ENCODE assay signal across 1 cellular context in genomic region chr2:158214431-158214830, GRCh38.
TF ChIP-seq lines count a peak whose summit lies in the region.

No MANE protein-coding gene starts in this region.

TF ChIP-seq in GM23338, 12 proteins besides CTCF, POLR2A, EP300 and RAD21 (continued from another document):
- TF ChIP-seq ZNF462 (CRISPR knock-in tag; IDR thresholded peaks at IDR 0.05) (no peak), POLR2AphosphoS5 (IDR thresholded peaks at IDR 0.05; ENCODE audit: low read depth) (no peak), ZNF331 (CRISPR knock-in tag; IDR thresholded peaks at IDR 0.05; ENCODE audit: low read depth) (no peak), CREB1 (CRISPR knock-in tag; IDR thresholded peaks at IDR 0.05; ENCODE audit: low read depth) (no peak)
